Comparison of ENCODE assay signal across 22 cellular contexts in genomic region chr20:40676466-40676865, GRCh38. TPM values are rescaled to one million over a fixed set of nuclear protein-coding genes. Genes with fewer than 3 reads are reported as not detected.
DNase-seq lines count a peak whose midpoint lies in the region; ATAC-seq and TF ChIP-seq lines count a peak whose summit lies in the region.
"Had no signal": no experiment of that assay in that cellular context is flagged by ENCODE, and none has a peak within 500 bp of the region (broad histone marks: within the 10 kb centered on the region; RNA-seq: fewer than 3 reads in every experiment).

No MANE protein-coding gene starts in this region.

- H3K4me2 ChIP-seq in mammary epithelial cell (ENCODE audit: insufficient read depth, low read depth, low read length) (no peak overlapping the region), osteoblast (ENCODE audit: insufficient read depth, low read length) (peak overlapping the region; percentile 58)

- H3K9ac ChIP-seq in mammary epithelial cell (ENCODE audit: insufficient read depth, low read length) = no peak overlapping the region
- H3K9ac ChIP-seq in endocrine pancreas (ENCODE audit: control insufficient read depth, insufficient read depth, low read length) = peak overlapping the region; percentile 19

- DNase-seq in breast epithelium (ENCODE audit: low spot score in 2 of 2) (no peak), mammary epithelial cell (no peak), osteoblast (ENCODE audit: insufficient read length, low spot score, missing footprints) (no peak), aorta (no peak), NCI-H1694 (lab: John Stamatoyannopoulos, UW) (no peak), middle frontal gyrus (ENCODE audit: extremely low spot score, low spot score) (no peak)
- DNase-seq in activated CD8-positive, alpha-beta memory T cell treated with anti-CD3 and anti-CD28 coated beads, Interleukin-2, amount 50 U/mL, for 4 hours = no peak
- DNase-seq: C1 segment of cervical spinal cord; central memory CD4-positive, alpha-beta T cell; dorsolateral prefrontal cortex; HCEC 1CT; kidney; mesendoderm; naive B cell; NCI-H1092; NCI-H446; retina; stimulated activated CD4-positive, alpha-beta T cell treated with anti-CD3 and anti-CD28 coated beads, Interleukin-2, amount 100 ng/mL, for 48 hours had no signal

- H3K79me2 ChIP-seq in mammary epithelial cell (ENCODE audit: insufficient read depth, low read length) (no peaks in the 10 kb centered on the region), osteoblast (ENCODE audit: insufficient read depth, low read length) (no peaks in the 10 kb centered on the region)

- WGBS in mammary epithelial cell (ENCODE audit: low coverage, missing lambda C conversion rate) = 54% methylated on average over 4 of the region's 4 CpGs
- 5 to 11% methylated on average over 4 of the region's 4 CpGs for WGBS in aorta, 2 donors

- peak overlapping the region; percentile 29 to 39 for H3K27ac ChIP-seq in breast epithelium
- H3K27ac ChIP-seq in mammary epithelial cell (ENCODE audit: insufficient read depth, low read depth, low read length) = no peak overlapping the region
- no peak overlapping the region for H3K27ac ChIP-seq in osteoblast (ENCODE audit: low read depth, low read length)
- H3K27ac ChIP-seq in aorta (ENCODE audit: low read depth in 1 of 2, low read length in 2 of 2) = no peak overlapping the region
- H3K27ac ChIP-seq: RWPE1 had no signal

- dilution Hi-C loops in mammary epithelial cell (cut with HindIII; ENCODE audit: low sequenced_read_pairs) = no loop called here

- in situ Hi-C loops in mammary epithelial cell (cut with MboI; ENCODE audit: low sequenced_read_pairs in 2 of 2) = loop anchor here (25.0 kb wide), 2 partner anchors 789 to 1414 kb away; no protein-coding TSS in a partner anchor

- H3K4me3 ChIP-seq in breast epithelium (no peak overlapping the region), mammary epithelial cell (replicated peaks in 1 of 3; ENCODE audit: insufficient read depth in 1 of 3, low read depth in 2 of 3, low read length in 3 of 3) (no peak overlapping the region), endocrine pancreas (ENCODE audit: control insufficient read depth, insufficient read depth, low read length) (peak overlapping the region; percentile 44), osteoblast (ENCODE audit: insufficient read depth, low read length) (peak overlapping the region; percentile 45), aorta (ENCODE audit: low read length in 2 of 2) (no peak overlapping the region)

- no peak overlapping the region for H2AFZ ChIP-seq in mammary epithelial cell (ENCODE audit: low read depth, low read length)
- H2AFZ ChIP-seq in osteoblast (ENCODE audit: low read length) = peak overlapping the region; percentile 56

- H3K36me3 ChIP-seq in breast epithelium (no peaks in the 10 kb centered on the region), mammary epithelial cell (ENCODE audit: insufficient read depth, low read length) (no peaks in the 10 kb centered on the region), endocrine pancreas (ENCODE audit: control insufficient read depth, insufficient read depth, low read length) (no peaks in the 10 kb centered on the region), osteoblast (ENCODE audit: insufficient read depth, low read length) (no peaks in the 10 kb centered on the region), aorta (ENCODE audit: control insufficient read depth in 1 of 2, insufficient read depth in 2 of 2, low read length in 1 of 2) (no peaks in the 10 kb centered on the region)

- CTCF ChIA-PET in mammary epithelial cell (lab: Charles Lee; ENCODE audit: low non-redundant PET) = no interaction called here

- ATAC-seq in aorta (ENCODE audit: low FRiP score) = no peak
- ATAC-seq: stimulated activated effector memory CD8-positive, alpha-beta T cell treated with anti-CD3 and anti-CD28 coated beads, Interleukin-12 subunit alpha, Interleukin-12 subunit beta, amount 100 ng/mL, for 72 hours; WTC11 had no signal

- no peak for TF ChIP-seq CTCF in breast epithelium (IDR thresholded peaks at IDR 0.05)
- no peak for TF ChIP-seq CTCF in mammary epithelial cell (conservative IDR thresholded peaks at IDR 0.05 in 1 of 2, IDR thresholded peaks at IDR 0.05 in 1 of 2; ENCODE audit: extremely low read depth in 1 of 2, insufficient read depth in 1 of 2, low read depth in 1 of 2, low read length in 2 of 2)
- no peak for TF ChIP-seq CTCF in osteoblast (IDR thresholded peaks at IDR 0.05; ENCODE audit: extremely low read depth, low read depth, low read length)

- H3K9me3 ChIP-seq in breast epithelium (no peaks in the 10 kb centered on the region), mammary epithelial cell (replicated peaks; ENCODE audit: insufficient read depth, low read length) (no peaks in the 10 kb centered on the region), endocrine pancreas (ENCODE audit: control insufficient read depth, low read length) (no peaks in the 10 kb centered on the region), osteoblast (ENCODE audit: low read depth, low read length) (no peaks in the 10 kb centered on the region), aorta (ENCODE audit: control insufficient read depth, low read length) (no peaks in the 10 kb centered on the region)

- no peak for TF ChIP-seq POLR2A in breast epithelium (IDR thresholded peaks at IDR 0.05)

- no TSS peak for BruUV-seq in mammary epithelial cell (replicated peaks; lab: Mats Ljungman, UMichigan)

- H3K4me1 ChIP-seq in breast epithelium = no peaks in the 10 kb centered on the region
- no peaks in the 10 kb centered on the region for H3K4me1 ChIP-seq in mammary epithelial cell (ENCODE audit: insufficient read depth, low read length)
- peaks cover 3% of the 10 kb centered on the region for H3K4me1 ChIP-seq in endocrine pancreas (ENCODE audit: control insufficient read depth, insufficient read depth, low read length)
- no peaks in the 10 kb centered on the region for H3K4me1 ChIP-seq in osteoblast (ENCODE audit: insufficient read depth, low read length)
- no peaks in the 10 kb centered on the region for H3K4me1 ChIP-seq in aorta (ENCODE audit: control insufficient read depth in 1 of 2, insufficient read depth in 2 of 2, low read length in 2 of 2)

- no peaks in the 10 kb centered on the region for H3K27me3 ChIP-seq in breast epithelium
- H3K27me3 ChIP-seq in mammary epithelial cell (ENCODE audit: insufficient read depth, low read length) = peaks cover 3% of the 10 kb centered on the region
- no peaks in the 10 kb centered on the region for H3K27me3 ChIP-seq in endocrine pancreas (ENCODE audit: control insufficient read depth, insufficient read depth, low read length)
- H3K27me3 ChIP-seq in osteoblast (ENCODE audit: insufficient read depth, low read length) = peaks cover 25% of the 10 kb centered on the region
- no peaks in the 10 kb centered on the region for H3K27me3 ChIP-seq in aorta (ENCODE audit: control insufficient read depth in 1 of 2, insufficient read depth in 2 of 2, low read length in 1 of 2)

- H4K20me1 ChIP-seq in mammary epithelial cell (ENCODE audit: insufficient read depth, low read length) = no peaks in the 10 kb centered on the region
- H4K20me1 ChIP-seq in osteoblast (ENCODE audit: insufficient read depth, low read length) = no peaks in the 10 kb centered on the region

- intact Hi-C loops in breast epithelium (cut with DNase I; ENCODE audit: low total_unique reads) = no loop called here
- intact Hi-C loops in mammary epithelial cell (cut with micrococcal nuclease) = no loop called here
- intact Hi-C loops in aorta (cut with DNase I) = no loop called here

RNA-seq across cellular contexts. Expression of gene MAFB, which starts 12.6 kb away (rescaled TPM):
- total RNA-seq in breast epithelium (100 to 1,000 TPM in 1 of 3 donors, 10 to 100 TPM in 2; 39.0 to 148 (median 43.9) TPM), mammary epithelial cell (1 to 10 TPM in 1 of 2 donors, under 1 TPM in 1; 0.47 to 6.5 TPM), osteoblast (12.1 and 12.7 TPM in 2 replicates), aorta (10 to 100 TPM; 55.0 to 66.3 TPM)
- polyA plus RNA-seq in mammary epithelial cell (0.16 TPM), aorta (10 to 100 TPM in 1 of 2 donors, 1 to 10 TPM in 1; 4.2 to 20.8 TPM)
- not detected for polyA minus RNA-seq in mammary epithelial cell

Comparison
In these comparisons a context has a peak if more than half of its experiments do, and no peak if none do; other contexts are left out.
1. H3K27ac ChIP-seq: peak in breast epithelium (2 of 2); none in mammary epithelial cell (single experiment), osteoblast (single experiment) and aorta (0 of 2).
2. H3K4me3 ChIP-seq: peak in endocrine pancreas (single experiment) and osteoblast (single experiment); none in breast epithelium (0 of 3), mammary epithelial cell (0 of 3) and aorta (0 of 2).